In the genomic region with DNA sequence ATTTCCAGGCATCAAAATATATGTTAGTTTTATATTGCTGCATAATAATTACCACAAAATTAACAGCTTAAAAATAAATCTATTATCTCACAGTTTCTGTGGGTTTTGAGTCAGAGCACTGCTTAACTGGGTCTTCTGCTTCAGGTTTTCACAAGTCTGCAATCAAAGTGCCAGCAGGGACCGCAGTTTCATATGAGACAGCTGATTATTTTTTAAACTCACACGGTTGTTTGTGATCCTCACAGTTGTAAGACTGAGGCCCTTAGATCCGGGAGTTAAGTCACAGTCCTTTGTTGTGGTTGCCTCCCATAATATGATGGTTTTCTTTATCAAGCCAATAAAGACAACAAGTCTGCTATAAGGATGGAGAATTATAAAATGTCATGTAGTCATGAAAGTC, we compare ENCODE assay signal across 26 cellular contexts.
"Had no signal": no experiment of that assay in that cellular context is flagged by ENCODE, and none has a peak within 500 bp of the region (broad histone marks: within the 10 kb centered on the region; RNA-seq: fewer than 3 reads in every experiment).

No MANE protein-coding gene starts in this region.

- H3K4me3 ChIP-seq: coronary artery, dorsolateral prefrontal cortex had no signal

- H3K36me3 ChIP-seq: brain microvascular endothelial cell, WERI-Rb-1 had no signal

- ATAC-seq: activated CD4-positive, CD25-positive, alpha-beta regulatory T cell treated with anti-CD3 and anti-CD28 coated beads, Interleukin-2, amount 50 U/mL, for 24 hours; activated CD8-positive, alpha-beta T cell treated with anti-CD3 and anti-CD28 coated beads for 36 hours; activated T-cell treated with anti-CD3 and anti-CD28 coated beads, Interleukin-2, amount 50 U/mL, for 4 hours; activated T-helper 17 cell treated with anti-CD3 and anti-CD28 coated beads, Interleukin-2, amount 50 U/mL, for 72 hours; esophagus mucosa had no signal

- DNase-seq: activated B cell treated with CpG ODN at 0.5 μM for 24 hours; activated CD4-positive, alpha-beta T cell treated with anti-CD3 and anti-CD28 coated beads for 48 hours; activated CD4-positive, alpha-beta T cell treated with anti-CD3 and anti-CD28 coated beads, Interleukin-2, amount 50 U/mL, for 1 hour; activated CD4-positive, alpha-beta T cell treated with anti-CD3 and anti-CD28 coated beads, Interleukin-2, amount 50 U/mL, for 48 hours; activated CD8-positive, alpha-beta memory T cell treated with anti-CD3 and anti-CD28 coated beads for 24 hours; activated CD8-positive, alpha-beta T cell treated with anti-CD3 and anti-CD28 coated beads for 36 hours; activated effector memory CD4-positive, alpha-beta T cell treated with Interleukin-2 at 50 U/mL for 16 hours; activated gamma-delta T cell treated with Interleukin-2 at 50 U/mL for 16 hours; activated naive CD4-positive, alpha-beta T cell treated with anti-CD3 and anti-CD28 coated beads, Interleukin-2, amount 50 U/mL, for 16 hours; activated naive CD4-positive, alpha-beta T cell treated with Interleukin-2 at 50 U/mL for 16 hours; activated T-cell treated with anti-CD3 and anti-CD28 coated beads, Interleukin-2, amount 50 U/mL, for 4 hours; amniotic stem cell; anterior cingulate cortex; brain microvascular endothelial cell; dorsolateral prefrontal cortex; effector memory CD4-positive, alpha-beta T cell; endodermal cell; foreskin fibroblast; head of caudate nucleus; hippocampal formation; T1000; WERI-Rb-1 had no signal

- H3K27ac ChIP-seq: brain microvascular endothelial cell, coronary artery, dorsolateral prefrontal cortex, WERI-Rb-1 had no signal

- H3K27me3 ChIP-seq: brain microvascular endothelial cell, dorsolateral prefrontal cortex had no signal
